ENCODE assay signal across 7 cellular contexts in the genomic region with DNA sequence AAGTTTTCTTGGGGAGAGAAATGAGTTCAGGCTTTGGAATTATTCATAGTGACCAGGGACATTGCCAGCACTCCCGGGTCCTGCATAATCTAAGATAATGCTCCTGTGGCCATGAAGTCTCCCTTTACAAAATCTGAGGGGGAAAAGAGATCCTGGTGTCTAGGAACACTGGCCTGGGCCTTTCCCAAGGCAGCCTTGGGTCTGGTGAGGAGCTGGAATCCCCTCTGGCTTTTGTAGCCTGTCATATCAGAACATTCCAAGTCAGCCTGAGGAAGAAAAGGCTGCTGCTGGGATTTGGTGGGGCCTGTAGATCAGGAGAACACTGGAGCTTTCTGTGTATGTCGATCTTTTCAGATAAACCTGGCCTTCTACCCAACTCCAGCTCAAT. TPM values are rescaled to one million over a fixed set of nuclear protein-coding genes. Genes with fewer than 3 reads are reported as not detected.
DNase-seq lines count a peak whose midpoint lies in the region; ATAC-seq and TF ChIP-seq lines count a peak whose summit lies in the region.

No MANE protein-coding gene starts in this region.

- H3K4me3 Mint-ChIP-seq in WTC11 (peak overlapping the region; percentile 86), immature natural killer cell (peak overlapping the region; percentile 92 to 98 (median 94))
- H3K4me3 Mint-ChIP-seq in stimulated activated naive CD8-positive, alpha-beta T cell treated with anti-CD3 and anti-CD28 coated beads, Interleukin-15, Interleukin-2, amounts not matched to agents 100 ng/mL and 50 ng/mL, for 24 hours = peak overlapping the region; percentile 89

- TF ChIP-seq CTCF in WTC11 (IDR thresholded peaks at IDR 0.05) = no peak

- H3K27me3 Mint-ChIP-seq in WTC11 (ENCODE audit: low read depth) = no peaks in the 10 kb centered on the region
- H3K27me3 Mint-ChIP-seq in immature natural killer cell (ENCODE audit: low read depth in 3 of 3) = peaks cover 8 to 20% (median 11%) of the 10 kb centered on the region in 3 donors
- no peaks in the 10 kb centered on the region for H3K27me3 Mint-ChIP-seq in stimulated activated naive CD8-positive, alpha-beta T cell treated with anti-CD3 and anti-CD28 coated beads, Interleukin-15, Interleukin-2, amounts not matched to agents 100 ng/mL and 50 ng/mL, for 24 hours

- H3K4me3 ChIP-seq in HUES6 (ENCODE audit: low read depth, low read length) = peak overlapping the region; percentile 84; the same call in 1 of the 2 replicates

- H3K4me1 ChIP-seq in HUES6 (ENCODE audit: control insufficient read depth, insufficient read depth, low read length) = peaks cover 27% of the 10 kb centered on the region

- no peaks in the 10 kb centered on the region for H3K27me3 ChIP-seq in HUES6 (ENCODE audit: control insufficient read depth, insufficient read depth, low read length)

- H3K9ac ChIP-seq in HUES6 (ENCODE audit: low read length) = peak overlapping the region; percentile 92

- in situ Hi-C loops in KBM-7 (cut with MboI; ENCODE audit: low pct_unique_long_range_greater_than_20kb, low sequenced_read_pairs) = no loop called here

- H3K27ac Mint-ChIP-seq in WTC11 (no peak overlapping the region), immature natural killer cell (peak overlapping the region; percentile 92 to 96 (median 95))
- H3K27ac Mint-ChIP-seq in stimulated activated naive CD8-positive, alpha-beta T cell treated with anti-CD3 and anti-CD28 coated beads, Interleukin-15, Interleukin-2, amounts not matched to agents 100 ng/mL and 50 ng/mL, for 24 hours = peak overlapping the region; percentile 90

- H3K36me3 ChIP-seq in HUES6 (ENCODE audit: control insufficient read depth, insufficient read depth, low read length) = peaks cover 2% of the 10 kb centered on the region; the same call in 1 of the 2 replicates

- H3K9me3 ChIP-seq in HUES6 (ENCODE audit: control insufficient read depth, insufficient read depth, low read depth, low read length) = no peaks in the 10 kb centered on the region

- H3K9me3 Mint-ChIP-seq in WTC11 (no peaks in the 10 kb centered on the region), immature natural killer cell (no peaks in the 10 kb centered on the region)
- H3K9me3 Mint-ChIP-seq in stimulated activated naive CD8-positive, alpha-beta T cell treated with anti-CD3 and anti-CD28 coated beads, Interleukin-15, Interleukin-2, amounts not matched to agents 100 ng/mL and 50 ng/mL, for 24 hours = no peaks in the 10 kb centered on the region

- H3K36me3 Mint-ChIP-seq in WTC11 (no peaks in the 10 kb centered on the region), immature natural killer cell (no peaks in the 10 kb centered on the region)
- H3K36me3 Mint-ChIP-seq in stimulated activated naive CD8-positive, alpha-beta T cell treated with anti-CD3 and anti-CD28 coated beads, Interleukin-15, Interleukin-2, amounts not matched to agents 100 ng/mL and 50 ng/mL, for 24 hours (ENCODE audit: low read depth) = no peaks in the 10 kb centered on the region

- DNase-seq in WTC11 (ENCODE audit: low spot score) = no peak
- DNase-seq in immature natural killer cell = no peak
- no peak for DNase-seq in KBM-7

- H3K27ac ChIP-seq in HUES6 (ENCODE audit: low read depth, low read length) = no peak overlapping the region; the same call in 1 of the 2 replicates

- POLR2A ChIA-PET in WTC11 (lab: Charles Lee) = interaction anchor here (0.5 to 2.8 kb wide), 4 partner anchors 19 to 46 kb away, joined by 3 to 17 read pairs (median 4); no protein-coding TSS in a partner anchor

- CTCF ChIA-PET in WTC11 (lab: Charles Lee) = interaction anchor here (0.7 to 5.0 kb wide), 3 partner anchors 17 to 415 kb away, joined by 3 to 54 read pairs (median 33); partner anchors contain the start of gene PIGV

- H3K4me1 Mint-ChIP-seq in WTC11 (peaks cover 34% of the 10 kb centered on the region), immature natural killer cell (peaks cover 28 to 35% of the 10 kb centered on the region in 2 donors)
- H3K4me1 Mint-ChIP-seq in stimulated activated naive CD8-positive, alpha-beta T cell treated with anti-CD3 and anti-CD28 coated beads, Interleukin-15, Interleukin-2, amounts not matched to agents 100 ng/mL and 50 ng/mL, for 24 hours (ENCODE audit: low read depth) = peaks cover 32% of the 10 kb centered on the region

- ATAC-seq in WTC11 (no peak), HG03039 (IDR thresholded peaks at IDR 0.05; ENCODE audit: unreplicated experiment) (no peak), HG03342 (IDR thresholded peaks at IDR 0.05; ENCODE audit: unreplicated experiment) (no peak)

TF ChIP-seq in WTC11, 78 proteins besides CTCF, POLR2A, EP300 and RAD21:
- TF ChIP-seq PRDM15 (CRISPR knock-in tag; IDR thresholded peaks at IDR 0.05) (peak; percentile 58; the same call in 1 of the 2 replicates), KAT7 (CRISPR knock-in tag; IDR thresholded peaks at IDR 0.05; ENCODE audit: borderline replicate concordance) (no peak)

RNA-seq across cellular contexts. Expression of gene ARID1A, which starts 1.6 kb away (rescaled TPM):
- 98.0 to 105 TPM (median 103 TPM) in 3 replicates for total RNA-seq in WTC11 (2021)
- 10 to 100 TPM in 2 of 3 donors, 1 to 10 TPM in 1; 7.1 to 34.6 (median 16.0) TPM for polyA plus RNA-seq in immature natural killer cell
